In the genomic region with DNA sequence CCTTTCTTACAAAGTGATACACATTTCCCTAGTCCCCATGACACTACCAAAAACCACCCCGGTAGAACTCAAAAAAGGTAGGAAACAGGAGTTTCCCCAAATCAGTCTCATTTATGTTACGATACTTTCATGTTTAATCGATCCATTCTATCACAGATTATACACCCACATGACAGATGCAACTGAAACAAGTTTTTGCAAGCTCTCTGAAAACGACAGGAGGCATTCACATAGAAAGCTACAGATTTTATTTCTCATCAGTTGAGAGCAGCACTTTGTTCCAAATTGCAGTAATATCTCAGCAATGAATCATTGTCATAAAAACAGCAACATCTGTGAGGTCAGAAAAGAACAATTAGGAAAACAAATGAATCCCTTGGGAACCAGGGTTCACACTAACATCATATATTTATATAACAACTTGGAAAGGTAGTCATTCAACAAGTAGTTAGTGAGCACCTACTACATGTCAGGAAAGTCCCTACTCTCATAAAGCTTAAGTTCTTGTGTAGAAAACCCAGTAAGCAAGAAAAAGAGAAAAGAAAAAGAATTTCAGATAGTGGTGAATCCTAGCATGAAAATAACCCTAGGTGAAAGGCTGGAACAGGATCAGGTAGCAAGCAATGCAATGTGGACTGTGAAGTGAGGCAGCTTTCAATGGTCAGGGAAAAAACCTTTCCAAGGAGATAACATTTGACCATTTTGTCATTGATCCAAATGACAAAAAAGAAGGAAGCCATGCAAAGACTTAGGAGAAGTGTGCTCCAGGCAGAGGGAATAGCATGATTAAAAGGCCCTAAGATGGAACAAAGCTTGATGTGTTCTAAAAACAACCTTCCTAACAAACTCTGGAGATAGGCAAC, we compare ENCODE assay signal across 1 cellular context.
TF ChIP-seq lines count a peak whose summit lies in the region.

No MANE protein-coding gene starts in this region.

TF ChIP-seq in endothelial cell of umbilical vein, 7 proteins besides CTCF, POLR2A, EP300 and RAD21 (continued from another document):
- TF ChIP-seq GATA2 (IDR thresholded peaks at IDR 0.05; ENCODE audit: insufficient read depth, insufficient read length, low read depth, low read length), result no peak
- peak; percentile 86 for TF ChIP-seq FOS (IDR thresholded peaks at IDR 0.05; ENCODE audit: borderline replicate concordance, insufficient read depth, low read length)
- no peak for TF ChIP-seq MYC (IDR thresholded peaks at IDR 0.05; ENCODE audit: low read depth, low read length)
